Comparison of ENCODE assay signal across 16 cellular contexts in the genomic region with DNA sequence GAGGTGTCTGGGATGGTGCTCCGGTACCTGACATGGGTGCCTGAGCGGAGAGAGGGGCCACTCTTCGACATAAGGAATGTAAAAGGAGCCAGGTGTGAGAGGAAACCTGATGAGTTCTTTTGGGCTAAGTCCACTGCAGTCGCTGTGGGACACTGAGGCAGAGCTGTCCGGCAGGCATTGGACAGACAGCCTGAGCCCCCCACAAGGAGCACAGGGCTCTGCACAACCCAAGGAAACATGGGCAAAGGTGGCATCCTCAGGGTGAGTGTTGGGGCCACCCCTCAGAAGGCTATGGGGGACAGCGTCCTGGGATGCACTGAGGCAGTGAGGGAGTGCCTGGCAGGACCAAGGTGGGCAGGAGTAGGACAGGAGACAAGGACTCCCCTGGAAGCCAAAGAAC. TPM values are rescaled to one million over a fixed set of nuclear protein-coding genes. Genes with fewer than 3 reads are reported as not detected.
"Had no signal": no experiment of that assay in that cellular context is flagged by ENCODE, and none has a peak within 500 bp of the region (broad histone marks: within the 10 kb centered on the region; RNA-seq: fewer than 3 reads in every experiment).

No MANE protein-coding gene starts in this region.

- H3K9me3 Mint-ChIP-seq: activated CD4-positive, alpha-beta memory T cell treated with anti-CD3 and anti-CD28 coated beads for 36 hours; activated naive CD4-positive, alpha-beta T cell treated with anti-CD3 and anti-CD28 coated beads for 36 hours; activated T-helper 17 cell treated with anti-CD3 and anti-CD28 coated beads, Interleukin-2, amount 50 U/mL, for 72 hours had no signal

- H3K27me3 ChIP-seq: ascending aorta, gastrocnemius medialis, neutrophil, pancreas, tibial nerve, uterus had no signal

- H3K4me3 Mint-ChIP-seq: activated CD4-positive, alpha-beta memory T cell treated with anti-CD3 and anti-CD28 coated beads for 36 hours; activated naive CD4-positive, alpha-beta T cell treated with anti-CD3 and anti-CD28 coated beads for 36 hours; activated T-helper 17 cell treated with anti-CD3 and anti-CD28 coated beads, Interleukin-2, amount 50 U/mL, for 72 hours had no signal

- H3K36me3 Mint-ChIP-seq: activated CD4-positive, alpha-beta memory T cell treated with anti-CD3 and anti-CD28 coated beads for 36 hours had no signal

- H3K36me3 ChIP-seq: gastrocnemius medialis, neutrophil, pancreas, uterus, WERI-Rb-1 had no signal

- H3K4me1 ChIP-seq: pancreas, uterus had no signal

- H3K4me3 ChIP-seq: ascending aorta, gastrocnemius medialis, left ventricle myocardium inferior, pancreas, tibial nerve, uterus had no signal

- H3K27ac ChIP-seq: ascending aorta, left ventricle myocardium inferior, neutrophil, pancreas, tibial nerve, uterus, WERI-Rb-1 had no signal

- H3K4me1 Mint-ChIP-seq: activated T-helper 17 cell treated with anti-CD3 and anti-CD28 coated beads, Interleukin-2, amount 50 U/mL, for 72 hours had no signal

- ATAC-seq: activated T-helper 17 cell treated with anti-CD3 and anti-CD28 coated beads, Interleukin-2, amount 50 U/mL, for 72 hours; pancreas had no signal

- H3K27ac Mint-ChIP-seq: activated CD4-positive, alpha-beta memory T cell treated with anti-CD3 and anti-CD28 coated beads for 36 hours; activated naive CD4-positive, alpha-beta T cell treated with anti-CD3 and anti-CD28 coated beads for 36 hours; activated T-helper 17 cell treated with anti-CD3 and anti-CD28 coated beads, Interleukin-2, amount 50 U/mL, for 72 hours had no signal

- H3K9me3 ChIP-seq: ascending aorta, gastrocnemius medialis, left ventricle myocardium inferior, neutrophil, pancreas, tibial nerve, uterus had no signal

- DNase-seq: activated CD4-positive, alpha-beta memory T cell treated with anti-CD3 and anti-CD28 coated beads for 36 hours; activated naive CD4-positive, alpha-beta T cell treated with anti-CD3 and anti-CD28 coated beads for 36 hours; kidney glomerular epithelial cell; left ventricle myocardium inferior; mammary epithelial cell; stimulated activated naive CD4-positive, alpha-beta T cell; uterus; WERI-Rb-1 had no signal

RNA-seq across cellular contexts. Expression of gene EMID1, which starts 57.7 kb away (rescaled TPM):
- total RNA-seq: activated CD4-positive, alpha-beta memory T cell treated with anti-CD3 and anti-CD28 coated beads for 36 hours; activated naive CD4-positive, alpha-beta T cell treated with anti-CD3 and anti-CD28 coated beads for 36 hours; activated T-helper 17 cell treated with anti-CD3 and anti-CD28 coated beads, Interleukin-2, amount 50 U/mL, for 72 hours; bronchial epithelial cell; chondrocyte had no signal
- polyA plus RNA-seq: mammary epithelial cell had no signal
